ENCODE assay signal across 9 cellular contexts in genomic region chr9:84669293-84670105, GRCh38. TPM values are rescaled to one million over a fixed set of nuclear protein-coding genes. Genes with fewer than 3 reads are reported as not detected.
DNase-seq lines count a peak whose midpoint lies in the region; ATAC-seq and TF ChIP-seq lines count a peak whose summit lies in the region.
"Had no signal": no experiment of that assay in that cellular context is flagged by ENCODE, and none has a peak within 500 bp of the region (broad histone marks: within the 10 kb centered on the region; RNA-seq: fewer than 3 reads in every experiment).

NTRK2 (plus strand) TSS chr9:84669729; CDS start chr9:84670749, 1,020 bp downstream.

- ATAC-seq in stimulated activated naive B cell treated with anti-CD40 and anti-IgM and Interleukin-4, amounts not matched to agents 10 μg/mL and 1 μg/mL and 100 μg/mL, for 72 hours (replicated peaks), result peak in 1 of 2 donors; percentile 21

- H3K9me3 ChIP-seq in colonic mucosa, result no peaks in the 10 kb centered on the region

- no peak within 1 kb of the TSS for H3K27ac ChIP-seq in colonic mucosa
- H3K27ac ChIP-seq: epithelial cell of prostate had no signal

- H3K4me3 Mint-ChIP-seq in stimulated activated naive B cell treated with anti-CD40 and anti-IgM and Interleukin-4, amounts not matched to agents 10 μg/mL and 1 μg/mL and 100 μg/mL, for 72 hours, result peak within 1 kb of the TSS; percentile 64 to 75

- H3K27me3 ChIP-seq in colonic mucosa, result peaks cover 19% of the 10 kb centered on the region

- peaks cover 4 to 5% of the 10 kb centered on the region in 2 donors for H3K9me3 Mint-ChIP-seq in stimulated activated naive B cell treated with anti-CD40 and anti-IgM and Interleukin-4, amounts not matched to agents 10 μg/mL and 1 μg/mL and 100 μg/mL, for 72 hours

- H3K36me3 ChIP-seq in colonic mucosa, result no peaks in the 10 kb centered on the region

- H3K36me3 Mint-ChIP-seq in stimulated activated naive B cell treated with anti-CD40 and anti-IgM and Interleukin-4, amounts not matched to agents 10 μg/mL and 1 μg/mL and 100 μg/mL, for 72 hours, result no peaks in the 10 kb centered on the region

- H3K27ac Mint-ChIP-seq in stimulated activated naive B cell treated with anti-CD40 and anti-IgM and Interleukin-4, amounts not matched to agents 10 μg/mL and 1 μg/mL and 100 μg/mL, for 72 hours, result peak within 1 kb of the TSS; percentile 56

- intact Hi-C loops in colonic mucosa (cut with DNase I), result loop anchor here (10.0 kb wide), 1 partner anchor 755 kb away; no protein-coding TSS in a partner anchor

- H3K9ac ChIP-seq in colonic mucosa (ENCODE audit: low read depth in 2 of 2, low read length in 2 of 2), result no peak within 1 kb of the TSS

- DNase-seq in stimulated activated CD4-positive, alpha-beta T cell treated with anti-CD3 and anti-CD28 coated beads, Interleukin-1b, Interleukin-23, amount 100 ng/mL, for 48 hours, result peak; percentile 3
- no peak for DNase-seq in stimulated activated CD4-positive, alpha-beta T cell treated with anti-CD3 and anti-CD28 coated beads, Interleukin-12 subunit alpha, Interleukin-12 subunit beta, amount 100 ng/mL, for 4 hours
- DNase-seq in NCI-H748 (lab: John Stamatoyannopoulos, UW; ENCODE audit: unreplicated experiment), result peak; percentile 66
- peak; percentile 18 for DNase-seq in colonic mucosa
- DNase-seq in left kidney (ENCODE audit: low read depth, low spot score), result peak; percentile 88
- DNase-seq in stimulated activated naive B cell treated with anti-CD40 and anti-IgM and Interleukin-4, amounts not matched to agents 10 μg/mL and 1 μg/mL and 100 μg/mL, for 72 hours, result no peak
- DNase-seq in NCI-H524 treated with DMSO at 0.1 percent for 48 hours (lab: John Stamatoyannopoulos, UW), result no peak
- DNase-seq in CD1c-positive myeloid dendritic cell (ENCODE audit: extremely low spot score), result no peak

- peaks cover 53 to 85% of the 10 kb centered on the region in 2 donors for H3K27me3 Mint-ChIP-seq in stimulated activated naive B cell treated with anti-CD40 and anti-IgM and Interleukin-4, amounts not matched to agents 10 μg/mL and 1 μg/mL and 100 μg/mL, for 72 hours

- TF ChIP-seq CTCF in colonic mucosa (IDR thresholded peaks at IDR 0.05), result no peak

- H3K4me1 Mint-ChIP-seq in stimulated activated naive B cell treated with anti-CD40 and anti-IgM and Interleukin-4, amounts not matched to agents 10 μg/mL and 1 μg/mL and 100 μg/mL, for 72 hours, result peaks cover 12 to 21% of the 10 kb centered on the region in 2 donors

- no peaks in the 10 kb centered on the region for H3K4me1 ChIP-seq in colonic mucosa

- H3K4me3 ChIP-seq in colonic mucosa, result peak within 1 kb of the TSS; percentile 29

RNA-seq across cellular contexts. Expression of gene NTRK2, which starts in this region (rescaled TPM):
- 1 to 10 TPM in 1 of 2 donors, under 1 TPM in 1; 0.52 to 2.3 TPM for total RNA-seq in colonic mucosa

Comparison
In these comparisons a context has a peak if more than half of its experiments do, and no peak if none do; other contexts are left out.
1. DNase-seq: peak in stimulated activated CD4-positive, alpha-beta T cell treated with anti-CD3 and anti-CD28 coated beads, Interleukin-1b, Interleukin-23, amount 100 ng/mL, for 48 hours (single experiment), NCI-H748 (single experiment), colonic mucosa (single experiment) and left kidney (single experiment); none in stimulated activated CD4-positive, alpha-beta T cell treated with anti-CD3 and anti-CD28 coated beads, Interleukin-12 subunit alpha, Interleukin-12 subunit beta, amount 100 ng/mL, for 4 hours (single experiment), stimulated activated naive B cell treated with anti-CD40 and anti-IgM and Interleukin-4, amounts not matched to agents 10 μg/mL and 1 μg/mL and 100 μg/mL, for 72 hours (single experiment), NCI-H524 treated with DMSO at 0.1 percent for 48 hours (single experiment) and CD1c-positive myeloid dendritic cell (single experiment).